ENCODE assay signal across 9 cellular contexts in genomic region chr15:57537072-57537471, GRCh38. TPM values are rescaled to one million over a fixed set of nuclear protein-coding genes. Genes with fewer than 3 reads are reported as not detected.
DNase-seq lines count a peak whose midpoint lies in the region; ATAC-seq, FAIRE-seq and TF ChIP-seq lines count a peak whose summit lies in the region.
"Had no signal": no experiment of that assay in that cellular context is flagged by ENCODE, and none has a peak within 500 bp of the region (broad histone marks: within the 10 kb centered on the region; RNA-seq: fewer than 3 reads in every experiment).

No MANE protein-coding gene starts in this region.

- no peak for FAIRE-seq in small intestine (lab: Jason Lieb, UNC)

- H3K27me3 ChIP-seq in GM23338 (ENCODE audit: insufficient read depth), result no peaks in the 10 kb centered on the region
- H3K27me3 ChIP-seq in small intestine (ENCODE audit: control insufficient read depth in 2 of 2, insufficient read depth in 2 of 2, low read length in 2 of 2), result no peaks in the 10 kb centered on the region

- H3K27ac ChIP-seq in GM23338 (ENCODE audit: low read depth) (no peak overlapping the region), small intestine (ENCODE audit: low read depth in 1 of 2, low read length in 1 of 2) (no peak overlapping the region)

- no peaks in the 10 kb centered on the region for H3K9me2 ChIP-seq in GM23338 (ENCODE audit: insufficient read depth)

- no peaks in the 10 kb centered on the region for H4K20me1 ChIP-seq in GM23338 (replicated peaks; ENCODE audit: insufficient read depth)

- H3K4me1 ChIP-seq in GM23338 (ENCODE audit: insufficient read depth) (peaks cover 13% of the 10 kb centered on the region; the same call in 1 of the 2 replicates), small intestine (ENCODE audit: control insufficient read depth in 2 of 2, insufficient read depth in 1 of 2, low read depth in 1 of 2, low read length in 1 of 2) (peaks cover 0 to 6% of the 10 kb centered on the region in 2 donors)

- peaks cover 11% of the 10 kb centered on the region for H3K9me3 Mint-ChIP-seq in GM23338

- no peak overlapping the region for H3K4me3 ChIP-seq in GM23338
- H3K4me3 ChIP-seq in fibroblast of mammary gland (ENCODE audit: control insufficient read depth, low read depth, low read length), result no peak overlapping the region
- H3K4me3 ChIP-seq in small intestine (ENCODE audit: low read depth in 1 of 2, low read length in 2 of 2), result no peak overlapping the region

- CTCF ChIA-PET in HEK293T (lab: Yijun Ruan, JAX), result no interaction called here

- peaks cover 17% of the 10 kb centered on the region for H3K4me1 Mint-ChIP-seq in GM23338

- 0 out of 2 replicates have a peak, but pooled peaks cover 5% of the 10 kb centered on the region for H3F3A ChIP-seq in GM23338 (replicated peaks; ENCODE audit: low read depth)

- H3K36me3 ChIP-seq in GM23338 (ENCODE audit: insufficient read depth) (peaks cover 32% of the 10 kb centered on the region), small intestine (ENCODE audit: control insufficient read depth in 2 of 2, insufficient read depth in 2 of 2, low read length in 2 of 2) (no peaks in the 10 kb centered on the region)

- 68 to 75% (median 70%) methylated on average over 7 of the region's 7 CpGs for WGBS in small intestine, 3 donors

- H3K27me3 Mint-ChIP-seq in GM23338 (ENCODE audit: insufficient read depth, low read depth, poor library complexity), result no peaks in the 10 kb centered on the region

- H3K27ac Mint-ChIP-seq in GM23338, result no peak overlapping the region
- H3K27ac Mint-ChIP-seq: stimulated activated naive CD8-positive, alpha-beta T cell treated with anti-CD3 and anti-CD28 coated beads, Interleukin-15, Interleukin-2, amounts not matched to agents 100 ng/mL and 50 ng/mL, for 24 hours had no signal

- no peak for TF ChIP-seq CTCF in GM23338 (conservative IDR thresholded peaks at IDR 0.05; ENCODE audit: low read depth in 2 of 2)
- TF ChIP-seq CTCF in fibroblast of mammary gland (conservative IDR thresholded peaks at IDR 0.05; ENCODE audit: control insufficient read depth, insufficient read depth, low read depth, low read length), result no peak

- H3K4me3 Mint-ChIP-seq in GM23338, result no peak overlapping the region
- H3K4me3 Mint-ChIP-seq: stimulated activated naive CD8-positive, alpha-beta T cell treated with anti-CD3 and anti-CD28 coated beads, Interleukin-15, Interleukin-2, amounts not matched to agents 100 ng/mL and 50 ng/mL, for 24 hours had no signal

- POLR2A ChIA-PET in HEK293T (lab: Yijun Ruan, JAX), result no interaction called here

- peaks cover 55% of the 10 kb centered on the region for H3K36me3 Mint-ChIP-seq in GM23338 (ENCODE audit: low read depth)

- ATAC-seq in GM23338, result peak; percentile 57
- ATAC-seq in HG03196 (IDR thresholded peaks at IDR 0.05; ENCODE audit: unreplicated experiment), result no peak
- ATAC-seq in GM19452 (IDR thresholded peaks at IDR 0.05; ENCODE audit: unreplicated experiment), result no peak

- no peaks in the 10 kb centered on the region for H3K9me3 ChIP-seq in small intestine (ENCODE audit: control insufficient read depth, low read depth)

- H2AFZ ChIP-seq in GM23338, result no peak overlapping the region

- no peak overlapping the region for H3K4me2 ChIP-seq in GM23338

- DNase-seq in GM23338 (ENCODE audit: low spot score) (peak; percentile 63), NCI-H524 treated with DMSO at 0.1 percent for 48 hours (lab: John Stamatoyannopoulos, UW) (peak; percentile 79), fibroblast of mammary gland (ENCODE audit: low read depth) (peak; percentile 83), small intestine (peak; percentile 25), HEK293T (ENCODE audit: extremely low spot score) (no peak)
- no peak for DNase-seq in activated CD4-positive, CD25-positive, alpha-beta regulatory T cell treated with anti-CD3 and anti-CD28 coated beads, Interleukin-2, amount 50 U/mL, for 72 hours

- H3K79me2 ChIP-seq in GM23338 (replicated peaks; ENCODE audit: insufficient read depth), result no peaks in the 10 kb centered on the region

TF ChIP-seq in GM23338, 12 proteins besides CTCF, POLR2A, EP300 and RAD21:
- no peak for TF ChIP-seq POLR2AphosphoS5 (IDR thresholded peaks at IDR 0.05; ENCODE audit: low read depth)
- no peak for TF ChIP-seq NANOG (IDR thresholded peaks at IDR 0.05; ENCODE audit: borderline replicate concordance)
- no peak for TF ChIP-seq EZH2 (IDR thresholded peaks at IDR 0.05; ENCODE audit: low read depth, unreplicated experiment)
- TF ChIP-seq STAT1 (IDR thresholded peaks at IDR 0.05; ENCODE audit: unreplicated experiment), result no peak
- TF ChIP-seq CREB1 (CRISPR knock-in tag; IDR thresholded peaks at IDR 0.05; ENCODE audit: low read depth), result no peak

TF ChIP-seq in HEK293T, 16 proteins besides CTCF, POLR2A, EP300 and RAD21:
- TF ChIP-seq BHLHE40 (IDR thresholded peaks at IDR 0.05; ENCODE audit: borderline replicate concordance) (no peak), SP1 (IDR thresholded peaks at IDR 0.05) (no peak), SUZ12 (IDR thresholded peaks at IDR 0.05) (no peak), FOXK2 (IDR thresholded peaks at IDR 0.05) (no peak), FOXA1 (IDR thresholded peaks at IDR 0.05) (no peak), ZNF384 (IDR thresholded peaks at IDR 0.05) (no peak), CTBP1 (IDR thresholded peaks at IDR 0.05; ENCODE audit: borderline replicate concordance) (no peak), ARNT (IDR thresholded peaks at IDR 0.05) (no peak), NFRKB (IDR thresholded peaks at IDR 0.05) (no peak), LEF1 (IDR thresholded peaks at IDR 0.05; ENCODE audit: borderline replicate concordance) (no peak), PKNOX1 (IDR thresholded peaks at IDR 0.05) (no peak), TARDBP (IDR thresholded peaks at IDR 0.05) (no peak), HDGF (IDR thresholded peaks at IDR 0.05; ENCODE audit: borderline replicate concordance) (no peak), L3MBTL2 (conservative IDR thresholded peaks at IDR 0.05) (no peak), ELF4 (IDR thresholded peaks at IDR 0.05) (no peak), FOXM1 (IDR thresholded peaks at IDR 0.05; ENCODE audit: borderline replicate concordance) (no peak)

RNA-seq across cellular contexts. Expression of gene MYZAP, which starts 54.6 kb away (rescaled TPM):
- 0.66 and 1.5 TPM in 2 replicates for total RNA-seq in GM23338 (2014; rRNA removed; shearing (Covaris generic))
- 1.0 and 1.1 TPM in 2 replicates for polyA plus RNA-seq in GM23338 (2016; fragmentation: Nextera tagmentation; extraction: Ambion mirVana)
- polyA plus RNA-seq in small intestine, result 10 to 100 TPM; 12.8 to 38.6 (median 31.8) TPM

Comparison
In these comparisons a context has a peak if more than half of its experiments do, and no peak if none do; other contexts are left out.
1. DNase-seq: peak in GM23338 (single experiment), NCI-H524 treated with DMSO at 0.1 percent for 48 hours (single experiment), fibroblast of mammary gland (single experiment) and small intestine (single experiment); none in activated CD4-positive, CD25-positive, alpha-beta regulatory T cell treated with anti-CD3 and anti-CD28 coated beads, Interleukin-2, amount 50 U/mL, for 72 hours (single experiment) and HEK293T (single experiment).